1 cellular context compared by ENCODE assay signal in the genomic region with DNA sequence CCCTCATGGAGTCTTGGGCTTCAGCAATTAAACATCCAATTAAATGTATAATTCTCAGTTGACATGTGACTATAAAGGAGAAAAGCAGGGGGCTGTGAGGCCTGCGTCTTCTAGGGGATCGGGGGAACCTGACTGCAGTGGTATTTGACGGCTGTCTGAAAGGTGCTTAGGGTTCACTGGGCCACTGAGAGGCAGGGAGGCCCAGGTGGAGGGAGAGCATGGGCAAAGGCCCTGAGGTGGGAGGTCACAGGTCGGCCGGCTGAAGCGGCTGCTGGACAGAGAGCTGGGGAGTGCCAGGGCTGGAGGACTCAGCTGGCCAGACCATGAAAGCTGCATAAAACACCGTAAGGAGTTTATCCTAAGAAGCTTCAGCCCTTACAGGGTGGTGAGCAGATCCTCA.
TF ChIP-seq lines count a peak whose summit lies in the region.

No MANE protein-coding gene starts in this region.

TF ChIP-seq in HCT116, 20 proteins besides CTCF, POLR2A, EP300 and RAD21 (continued from another document):
- TF ChIP-seq, protein P1, sequence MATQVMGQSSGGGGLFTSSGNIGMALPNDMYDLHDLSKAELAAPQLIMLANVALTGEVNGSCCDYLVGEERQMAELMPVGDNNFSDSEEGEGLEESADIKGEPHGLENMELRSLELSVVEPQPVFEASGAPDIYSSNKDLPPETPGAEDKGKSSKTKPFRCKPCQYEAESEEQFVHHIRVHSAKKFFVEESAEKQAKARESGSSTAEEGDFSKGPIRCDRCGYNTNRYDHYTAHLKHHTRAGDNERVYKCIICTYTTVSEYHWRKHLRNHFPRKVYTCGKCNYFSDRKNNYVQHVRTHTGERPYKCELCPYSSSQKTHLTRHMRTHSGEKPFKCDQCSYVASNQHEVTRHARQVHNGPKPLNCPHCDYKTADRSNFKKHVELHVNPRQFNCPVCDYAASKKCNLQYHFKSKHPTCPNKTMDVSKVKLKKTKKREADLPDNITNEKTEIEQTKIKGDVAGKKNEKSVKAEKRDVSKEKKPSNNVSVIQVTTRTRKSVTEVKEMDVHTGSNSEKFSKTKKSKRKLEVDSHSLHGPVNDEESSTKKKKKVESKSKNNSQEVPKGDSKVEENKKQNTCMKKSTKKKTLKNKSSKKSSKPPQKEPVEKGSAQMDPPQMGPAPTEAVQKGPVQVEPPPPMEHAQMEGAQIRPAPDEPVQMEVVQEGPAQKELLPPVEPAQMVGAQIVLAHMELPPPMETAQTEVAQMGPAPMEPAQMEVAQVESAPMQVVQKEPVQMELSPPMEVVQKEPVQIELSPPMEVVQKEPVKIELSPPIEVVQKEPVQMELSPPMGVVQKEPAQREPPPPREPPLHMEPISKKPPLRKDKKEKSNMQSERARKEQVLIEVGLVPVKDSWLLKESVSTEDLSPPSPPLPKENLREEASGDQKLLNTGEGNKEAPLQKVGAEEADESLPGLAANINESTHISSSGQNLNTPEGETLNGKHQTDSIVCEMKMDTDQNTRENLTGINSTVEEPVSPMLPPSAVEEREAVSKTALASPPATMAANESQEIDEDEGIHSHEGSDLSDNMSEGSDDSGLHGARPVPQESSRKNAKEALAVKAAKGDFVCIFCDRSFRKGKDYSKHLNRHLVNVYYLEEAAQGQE (IDR thresholded peaks at IDR 0.05; ENCODE audit: low read depth), result no peak
- TF ChIP-seq, protein P2, sequence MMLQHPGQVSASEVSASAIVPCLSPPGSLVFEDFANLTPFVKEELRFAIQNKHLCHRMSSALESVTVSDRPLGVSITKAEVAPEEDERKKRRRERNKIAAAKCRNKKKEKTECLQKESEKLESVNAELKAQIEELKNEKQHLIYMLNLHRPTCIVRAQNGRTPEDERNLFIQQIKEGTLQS (IDR thresholded peaks at IDR 0.05), result no peak
- TF ChIP-seq TCF7L2 (IDR thresholded peaks at IDR 0.05; ENCODE audit: borderline replicate concordance, extremely low read depth, insufficient read depth, insufficient read length), result no peak
- TF ChIP-seq EGR1 (IDR thresholded peaks at IDR 0.05; ENCODE audit: low read depth), result no peak
- no peak for TF ChIP-seq POLR2AphosphoS5 (IDR thresholded peaks at IDR 0.05; ENCODE audit: low read depth, low read length)
- no peak for TF ChIP-seq ZFX (IDR thresholded peaks at IDR 0.05)
